In genomic region chr9:112006361-112007020, GRCh38 we compare ENCODE assay signal across 18 cellular contexts.
"Had no signal": no experiment of that assay in that cellular context is flagged by ENCODE, and none has a peak within 500 bp of the region (broad histone marks: within the 10 kb centered on the region; RNA-seq: fewer than 3 reads in every experiment).

No MANE protein-coding gene starts in this region.

- H3K27me3 ChIP-seq: brain microvascular endothelial cell, esophagus squamous epithelium, sigmoid colon had no signal

- H3K27ac Mint-ChIP-seq: activated naive CD4-positive, alpha-beta T cell treated with anti-CD3 and anti-CD28 coated beads, Interleukin-2, amount 50 U/mL, for 72 hours had no signal

- H3K9me3 Mint-ChIP-seq: activated naive CD4-positive, alpha-beta T cell treated with anti-CD3 and anti-CD28 coated beads, Interleukin-2, amount 50 U/mL, for 72 hours; natural killer cell treated with Interleukin-12 subunit alpha and Interleukin-12 subunit beta and Interleukin-15 and Interleukin-18, amount 100 ng/mL, for 72 hours had no signal

- H3K4me3 ChIP-seq: esophagus squamous epithelium, psoas muscle, sigmoid colon had no signal

- H3K36me3 ChIP-seq: brain microvascular endothelial cell, esophagus squamous epithelium, sigmoid colon had no signal

- H3K4me1 ChIP-seq: psoas muscle had no signal

- H3K36me3 Mint-ChIP-seq: activated naive CD4-positive, alpha-beta T cell treated with anti-CD3 and anti-CD28 coated beads, Interleukin-2, amount 50 U/mL, for 72 hours; natural killer cell treated with Interleukin-12 subunit alpha and Interleukin-12 subunit beta and Interleukin-15 and Interleukin-18, amount 100 ng/mL, for 72 hours had no signal

- H3K4me3 Mint-ChIP-seq: natural killer cell treated with Interleukin-12 subunit alpha and Interleukin-12 subunit beta and Interleukin-15 and Interleukin-18, amount 100 ng/mL, for 72 hours had no signal

- ATAC-seq: activated naive CD4-positive, alpha-beta T cell treated with anti-CD3 and anti-CD28 coated beads, Interleukin-2, amount 50 U/mL, for 72 hours; left cardiac atrium; natural killer cell treated with Interleukin-12 subunit alpha and Interleukin-12 subunit beta and Interleukin-15 and Interleukin-18, amount 100 ng/mL, for 72 hours; psoas muscle had no signal

- FAIRE-seq: TTC549 had no signal

- H3K27ac ChIP-seq: brain microvascular endothelial cell, esophagus squamous epithelium, psoas muscle, sigmoid colon had no signal

- H3K9me3 ChIP-seq: esophagus squamous epithelium, psoas muscle, sigmoid colon had no signal

- DNase-seq: activated CD4-positive, alpha-beta T cell treated with anti-CD3 and anti-CD28 coated beads, Interleukin-2, amount 50 U/mL, for 1 hour; activated CD4-positive, CD25-positive, alpha-beta regulatory T cell; activated T-cell treated with anti-CD3 and anti-CD28 coated beads, Interleukin-2, amount 50 U/mL, for 1 hour; amniotic stem cell; brain microvascular endothelial cell; esophagus squamous epithelium; foreskin fibroblast; glutamatergic neuron; left cardiac atrium; mammary epithelial cell; psoas muscle; sigmoid colon; stimulated activated CD4-positive, alpha-beta T cell treated with anti-CD3 and anti-CD28 coated beads, Interleukin-4, amount 100 ng/mL, for 1 hour; stimulated activated CD8-positive, alpha-beta memory T cell treated with anti-CD3 and anti-CD28 coated beads, Interleukin-4, amount 100 ng/mL, for 48 hours; T-helper 2 cell had no signal
